8 cellular contexts compared by ENCODE assay signal in genomic region chr15:76335129-76335850, GRCh38. TPM values are rescaled to one million over a fixed set of nuclear protein-coding genes. Genes with fewer than 3 reads are reported as not detected.
DNase-seq lines count a peak whose midpoint lies in the region; ATAC-seq and TF ChIP-seq lines count a peak whose summit lies in the region.

No MANE protein-coding gene starts in this region.

- peaks cover 1% of the 10 kb centered on the region for H3K36me3 Mint-ChIP-seq in activated naive CD4-positive, alpha-beta T cell treated with anti-CD3 and anti-CD28 coated beads for 36 hours (ENCODE audit: low read depth)

- TF ChIP-seq POLR2A in transverse colon (IDR thresholded peaks at IDR 0.05), result no peak

- H3K4me3 ChIP-seq in iPS-11a (ENCODE audit: low read depth, low read length) (peak overlapping the region; percentile 41), transverse colon (peak overlapping the region in 2 of 4 donors; percentile 14 to 56)

- H3K4me1 Mint-ChIP-seq in activated naive CD4-positive, alpha-beta T cell treated with anti-CD3 and anti-CD28 coated beads for 36 hours (ENCODE audit: low read depth), result peaks cover 37% of the 10 kb centered on the region

- H3K27ac ChIP-seq in VCaP (peak overlapping the region; percentile 79), transverse colon (peak overlapping the region; percentile 53 to 70 (median 60))

- H3K4me3 Mint-ChIP-seq in activated naive CD4-positive, alpha-beta T cell treated with anti-CD3 and anti-CD28 coated beads for 36 hours, result peak overlapping the region; percentile 73

- no peak for DNase-seq in activated naive CD4-positive, alpha-beta T cell treated with anti-CD3 and anti-CD28 coated beads for 36 hours
- DNase-seq in activated naive CD4-positive, alpha-beta T cell treated with anti-CD3 and anti-CD28 coated beads, Interleukin-2, amount 50 U/mL, for 16 hours, result no peak
- DNase-seq in transverse colon, result no peak

- CTCF ChIA-PET in activated naive CD4-positive, alpha-beta T cell treated with anti-CD3 and anti-CD28 coated beads for 36 hours (lab: Charles Lee), result interaction anchor here (0.6 to 0.9 kb wide), 3 partner anchors 11 to 116 kb away, joined by 4 to 5 read pairs (median 5); no protein-coding TSS in a partner anchor

- intact Hi-C loops in activated naive CD4-positive, alpha-beta T cell treated with anti-CD3 and anti-CD28 coated beads for 36 hours (cut with micrococcal nuclease), result loop anchor here (10.0 kb wide), 1 partner anchor 530 kb away; no protein-coding TSS in a partner anchor
- intact Hi-C loops in transverse colon (cut with DNase I; ENCODE audit: low total_unique reads), result loop anchor here (10.0 kb wide), 1 partner anchor 140 kb away; no protein-coding TSS in a partner anchor

- ATAC-seq in HG03196 (IDR thresholded peaks at IDR 0.05; ENCODE audit: unreplicated experiment), result no peak
- ATAC-seq in GM18907 (IDR thresholded peaks at IDR 0.05; ENCODE audit: unreplicated experiment), result no peak
- no peak for ATAC-seq in HG03565 (IDR thresholded peaks at IDR 0.05; ENCODE audit: unreplicated experiment)

- peaks cover 70% of the 10 kb centered on the region for H3K27me3 Mint-ChIP-seq in activated naive CD4-positive, alpha-beta T cell treated with anti-CD3 and anti-CD28 coated beads for 36 hours (ENCODE audit: low read depth)

- H3K27me3 ChIP-seq in transverse colon, result peaks cover 75% of the 10 kb centered on the region

- WGBS in transverse colon (ENCODE audit: low coverage in 1 of 2), 2 donors, result 2 to 14% methylated on average over 9 to 45 of the region's 45 CpGs

- TF ChIP-seq CTCF in VCaP (conservative IDR thresholded peaks at IDR 0.05) (no peak), transverse colon (IDR thresholded peaks at IDR 0.05) (no peak)

- no peaks in the 10 kb centered on the region for H3K9me3 ChIP-seq in transverse colon

- no peaks in the 10 kb centered on the region for H3K9me3 Mint-ChIP-seq in activated naive CD4-positive, alpha-beta T cell treated with anti-CD3 and anti-CD28 coated beads for 36 hours

- in situ Hi-C loops in transverse colon (cut with MboI; ENCODE audit: low pct_ligation_motif_present in 1 of 4, low pct_unique_long_range_greater_than_20kb in 1 of 4, low sequenced_read_pairs in 3 of 4), result loop anchor here in 1 of 4 donors (25.0 kb wide), 1 partner anchor 148 kb away; no protein-coding TSS in a partner anchor

- no peak for TF ChIP-seq EP300 in transverse colon (IDR thresholded peaks at IDR 0.05; ENCODE audit: low read depth)

- no peak overlapping the region for H3K27ac Mint-ChIP-seq in activated naive CD4-positive, alpha-beta T cell treated with anti-CD3 and anti-CD28 coated beads for 36 hours

- no peaks in the 10 kb centered on the region for H3K36me3 ChIP-seq in transverse colon

- peaks cover 4 to 52% (median 40%) of the 10 kb centered on the region in 4 donors for H3K4me1 ChIP-seq in transverse colon

RNA-seq across cellular contexts. Expression of gene ISL2, which starts 1.3 kb away (rescaled TPM):
- total RNA-seq in activated naive CD4-positive, alpha-beta T cell treated with anti-CD3 and anti-CD28 coated beads for 36 hours, result not detected
- 1 to 10 TPM in 2 of 4 donors, not detected in 2; 1.3 to 1.4 TPM for total RNA-seq in transverse colon

RNA-seq across cellular contexts. Expression of gene ETFA, which starts 24.0 kb away (rescaled TPM):
- total RNA-seq in activated naive CD4-positive, alpha-beta T cell treated with anti-CD3 and anti-CD28 coated beads for 36 hours, result 100 to 1,000 TPM; 158 to 166 TPM
- 100 to 1,000 TPM in 3 of 4 donors, 10 to 100 TPM in 1; 65.8 to 195 (median 159) TPM for total RNA-seq in transverse colon
